8 cellular contexts compared by ENCODE assay signal in the genomic region with DNA sequence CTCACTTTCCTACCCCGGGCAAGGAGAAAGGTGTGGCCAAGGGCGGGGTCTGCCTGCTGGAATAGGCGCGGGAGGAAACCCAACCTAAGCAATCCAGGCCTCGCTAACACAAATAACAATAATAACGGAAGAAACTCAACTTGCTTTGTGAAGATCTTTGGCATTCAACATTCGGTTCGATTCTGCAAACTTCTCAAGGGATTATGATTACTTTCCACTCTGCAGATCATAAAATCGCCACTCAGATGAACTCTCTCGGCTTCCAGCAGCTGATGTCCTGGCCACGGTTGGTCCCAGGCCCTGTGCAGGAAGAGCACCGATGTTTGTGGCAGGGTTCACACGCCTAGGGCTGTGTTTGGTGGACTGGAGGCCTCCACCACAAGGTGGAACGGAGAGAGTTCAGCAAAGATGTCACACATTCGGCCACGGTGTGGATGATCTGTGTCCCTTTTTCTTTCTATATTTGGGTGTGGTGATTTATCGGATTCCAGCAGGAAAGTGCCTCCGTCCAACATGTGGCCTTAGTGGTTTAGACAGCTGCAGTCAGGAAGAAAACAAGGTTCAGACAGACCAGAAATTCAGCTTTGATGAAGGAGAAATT. TPM values are rescaled to one million over a fixed set of nuclear protein-coding genes. Genes with fewer than 3 reads are reported as not detected.
DNase-seq lines count a peak whose midpoint lies in the region; ATAC-seq and TF ChIP-seq lines count a peak whose summit lies in the region.

No MANE protein-coding gene starts in this region.

- no peaks in the 10 kb centered on the region for H3K9me3 Mint-ChIP-seq in nephron progenitor cell

- H3K27ac ChIP-seq in KOPT-K1 (ENCODE audit: low read depth, low read length, poor library complexity, severe bottlenecking), result peak overlapping the region; percentile 73

- H3K36me3 ChIP-seq in KOPT-K1 (ENCODE audit: insufficient read depth, low read length), result peaks cover 15% of the 10 kb centered on the region

- H3K4me3 Mint-ChIP-seq in nephron progenitor cell, result peak overlapping the region; percentile 76

- ATAC-seq in GM18517 (IDR thresholded peaks at IDR 0.05; ENCODE audit: unreplicated experiment) (no peak), GM19452 (IDR thresholded peaks at IDR 0.05; ENCODE audit: unreplicated experiment) (no peak), HG03045 (IDR thresholded peaks at IDR 0.05; ENCODE audit: unreplicated experiment) (no peak)

- TF ChIP-seq CTCF in AG10803 (conservative IDR thresholded peaks at IDR 0.05; ENCODE audit: low read length) (no peak), nephron progenitor cell (IDR thresholded peaks at IDR 0.05) (no peak)

- peaks cover 28% of the 10 kb centered on the region for H3K4me1 Mint-ChIP-seq in nephron progenitor cell

- peak overlapping the region; percentile 43 for H3K4me3 ChIP-seq in AG10803 (ENCODE audit: low read length)

- peaks cover 19% of the 10 kb centered on the region for H3K36me3 Mint-ChIP-seq in nephron progenitor cell (ENCODE audit: low read depth)

- DNase-seq in AG10803 (ENCODE audit: low read depth) (no peak), dermis blood vessel endothelial cell (peak; percentile 25), nephron progenitor cell (no peak), AG20443 (ENCODE audit: low spot score) (no peak)

- peaks cover 59% of the 10 kb centered on the region for H3K27me3 Mint-ChIP-seq in nephron progenitor cell (ENCODE audit: low read depth, poor library complexity)

- H3K27ac Mint-ChIP-seq in nephron progenitor cell, result no peak overlapping the region

- no peaks in the 10 kb centered on the region for H3K9me3 ChIP-seq in KOPT-K1 (ENCODE audit: insufficient read depth, low read length, poor library complexity, severe bottlenecking)

RNA-seq across cellular contexts. Expression of a gene that starts 0.4 kb away (rescaled TPM):
- 1.1 and 1.7 TPM in 2 replicates for total RNA-seq in dermis blood vessel endothelial cell
